Comparison of ENCODE assay signal across 3 cellular contexts in genomic region chr4:140189846-140190245, GRCh38.
"Had no signal": no experiment of that assay in that cellular context is flagged by ENCODE, and none has a peak within 500 bp of the region (broad histone marks: within the 10 kb centered on the region; RNA-seq: fewer than 3 reads in every experiment).

No MANE protein-coding gene starts in this region.

- H3K4me3 ChIP-seq: GM12878 had no signal

- ATAC-seq: GM12878 had no signal

- DNase-seq: GDM1, GF-D8 had no signal
